In genomic region chr1:109399326-109399957, GRCh38 we compare ENCODE assay signal across 8 cellular contexts.
A peak's percentile ranks its signal among the peaks of the same experiment; 100 is the strongest.
DNase-seq lines count a peak whose midpoint lies in the region; ATAC-seq and TF ChIP-seq lines count a peak whose summit lies in the region.

No MANE protein-coding gene starts in this region.

- ATAC-seq in SK-N-SH treated with all-trans-retinoic acid at 6 μM for 48 hours (peak; percentile 23), HG03565 (IDR thresholded peaks at IDR 0.05; ENCODE audit: unreplicated experiment) (no peak)
- no peak for ATAC-seq in stimulated activated naive CD8-positive, alpha-beta T cell treated with anti-CD3 and anti-CD28 coated beads, Interleukin-15, Interleukin-2, amounts not matched to agents 100 U/mL and 50 U/mL, for 24 hours

- H3K4me1 Mint-ChIP-seq in nephron = peaks cover 36% of the 10 kb centered on the region

- H3K4me3 Mint-ChIP-seq in nephron = peak overlapping the region; percentile 73 to 92 (median 83)

- TF ChIP-seq POLR2A in erythroblast (IDR thresholded peaks at IDR 0.05; ENCODE audit: low read length) = no peak

- H3K36me3 Mint-ChIP-seq in nephron (ENCODE audit: low read depth) = peaks cover 3% of the 10 kb centered on the region

- TF ChIP-seq CTCF in nephron (IDR thresholded peaks at IDR 0.05; ENCODE audit: unreplicated experiment in 3 of 3) = peak; percentile 60 to 73 (median 63)

- DNase-seq in stimulated activated CD4-positive, alpha-beta T cell treated with anti-CD3 and anti-CD28 coated beads, Interleukin-2, amount 100 ng/mL, for 4 hours (ENCODE audit: low read depth) = peak; percentile 8
- no peak for DNase-seq in stimulated activated CD4-positive, alpha-beta T cell treated with anti-CD3 and anti-CD28 coated beads, Interleukin-1b, Interleukin-23, amount 100 ng/mL, for 48 hours
- peak; percentile 79 for DNase-seq in NCI-H1417 treated with DMSO at 0.1 percent for 48 hours (lab: John Stamatoyannopoulos, UW)
- DNase-seq in erythroblast (lab: John Stamatoyannopoulos, UW) = peak; percentile 67 to 84
- DNase-seq in stimulated activated naive CD8-positive, alpha-beta T cell treated with anti-CD3 and anti-CD28 coated beads, Interleukin-15, Interleukin-2, amounts not matched to agents 100 U/mL and 50 U/mL, for 24 hours = no peak

- peak overlapping the region; percentile 56 to 83 (median 75) for H3K27ac Mint-ChIP-seq in nephron

- no peaks in the 10 kb centered on the region for H3K9me3 Mint-ChIP-seq in nephron

- peaks cover 11% of the 10 kb centered on the region for H3K27me3 Mint-ChIP-seq in nephron (ENCODE audit: low read depth)

TF ChIP-seq in SK-N-SH treated with all-trans-retinoic acid at 6 μM for 48 hours, 23 proteins besides CTCF, POLR2A, EP300 and RAD21:
- TF ChIP-seq ZC3H10 (CRISPR knock-in tag; IDR thresholded peaks at IDR 0.05) (0 out of 2 replicates have a peak, but pooled peaks have one; percentile 57), RARB (CRISPR knock-in tag; IDR thresholded peaks at IDR 0.05) (no peak)

Comparison
In these comparisons a context has a peak if more than half of its experiments do, and no peak if none do; other contexts are left out.
1. DNase-seq: peak in stimulated activated CD4-positive, alpha-beta T cell treated with anti-CD3 and anti-CD28 coated beads, Interleukin-2, amount 100 ng/mL, for 4 hours (single experiment), NCI-H1417 treated with DMSO at 0.1 percent for 48 hours (single experiment) and erythroblast (2 of 2); none in stimulated activated CD4-positive, alpha-beta T cell treated with anti-CD3 and anti-CD28 coated beads, Interleukin-1b, Interleukin-23, amount 100 ng/mL, for 48 hours (single experiment) and stimulated activated naive CD8-positive, alpha-beta T cell treated with anti-CD3 and anti-CD28 coated beads, Interleukin-15, Interleukin-2, amounts not matched to agents 100 U/mL and 50 U/mL, for 24 hours (single experiment).